ENCODE assay signal across 9 cellular contexts in the genomic region with DNA sequence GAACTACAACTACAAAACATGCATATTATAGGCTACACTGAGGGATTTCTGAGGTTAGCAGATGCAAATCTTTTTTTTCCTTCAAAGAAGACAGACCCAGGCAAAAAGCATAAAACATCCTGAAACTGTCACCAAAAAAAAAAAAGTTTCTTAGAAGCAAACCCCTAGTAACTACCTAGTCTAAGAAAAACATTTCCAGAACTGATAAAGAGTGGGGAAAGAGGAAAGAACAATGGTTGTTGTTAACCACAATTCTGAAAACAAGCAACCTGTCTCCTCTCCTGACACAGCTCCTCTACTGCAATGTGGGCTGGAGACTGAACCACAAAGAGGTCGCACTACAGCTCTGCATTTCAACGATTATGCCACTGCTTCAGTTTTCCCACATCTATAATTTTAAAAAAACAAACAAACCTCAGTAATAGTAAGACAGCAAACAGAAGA.
DNase-seq lines count a peak whose midpoint lies in the region; ATAC-seq, FAIRE-seq and TF ChIP-seq lines count a peak whose summit lies in the region.
"Had no signal": no experiment of that assay in that cellular context is flagged by ENCODE, and none has a peak within 500 bp of the region (broad histone marks: within the 10 kb centered on the region; RNA-seq: fewer than 3 reads in every experiment).

No MANE protein-coding gene starts in this region.

- H3K4me3 Mint-ChIP-seq in central memory CD8-positive, alpha-beta T cell = peak overlapping the region; percentile 47

- peaks cover 27% of the 10 kb centered on the region for H3K4me1 Mint-ChIP-seq in central memory CD8-positive, alpha-beta T cell

- H3K9ac ChIP-seq in MM.1S (ENCODE audit: low read length) = no peak overlapping the region

- H3K4me2 ChIP-seq in MM.1S (ENCODE audit: low read depth, low read length) = peak overlapping the region; percentile 17; the same call in 1 of the 2 replicates

- no peak overlapping the region for H2AFZ ChIP-seq in MM.1S (ENCODE audit: low read length)

- H4K20me1 ChIP-seq in MM.1S (ENCODE audit: insufficient read depth, low read length) = no peaks in the 10 kb centered on the region

- H3K36me3 ChIP-seq in MM.1S (replicated peaks; ENCODE audit: insufficient read depth, low read length) = no peaks in the 10 kb centered on the region

- DNase-seq in GM18507 (ENCODE audit: extremely low spot score, insufficient read length, low read depth) (peak; percentile 38), MM.1S (peak; percentile 79), NCI-H1048 (lab: John Stamatoyannopoulos, UW) (no peak), NCI-H2171 (lab: John Stamatoyannopoulos, UW) (no peak), NCI-H446 (lab: John Stamatoyannopoulos, UW) (no peak), globus pallidus (ENCODE audit: low spot score) (no peak)
- no peak for DNase-seq in central memory CD8-positive, alpha-beta T cell (ENCODE audit: low spot score in 2 of 2)

- H3F3A ChIP-seq in MM.1S (ENCODE audit: insufficient read depth, low read length) = peaks cover 15% of the 10 kb centered on the region

- H3K9me2 ChIP-seq in MM.1S (replicated peaks; ENCODE audit: insufficient read depth, low read length) = no peaks in the 10 kb centered on the region

- H3K4me1 ChIP-seq in MM.1S (ENCODE audit: low read length) = peaks cover 9% of the 10 kb centered on the region; the same call in 1 of the 2 replicates

- ATAC-seq in GM21717 (IDR thresholded peaks at IDR 0.05; ENCODE audit: unreplicated experiment) = peak; percentile 79
- peak; percentile 85 for ATAC-seq in central memory CD8-positive, alpha-beta T cell (replicated peaks; ENCODE audit: extremely low read depth, poor library complexity, severe bottlenecking)

- no peak overlapping the region for H3K4me3 ChIP-seq in MM.1S (ENCODE audit: low read length)

- peak; percentile 88 for FAIRE-seq in GM18507 (lab: Jason Lieb, UNC)

- no peaks in the 10 kb centered on the region for H3K27me3 Mint-ChIP-seq in central memory CD8-positive, alpha-beta T cell
- H3K27me3 Mint-ChIP-seq: IgD-negative memory B cell had no signal

- H3K36me3 Mint-ChIP-seq in central memory CD8-positive, alpha-beta T cell (ENCODE audit: insufficient read depth) = peaks cover 4% of the 10 kb centered on the region
- H3K36me3 Mint-ChIP-seq: IgD-negative memory B cell had no signal

- H3K9me3 Mint-ChIP-seq in central memory CD8-positive, alpha-beta T cell = no peaks in the 10 kb centered on the region
- H3K9me3 Mint-ChIP-seq: IgD-negative memory B cell had no signal

- H3K79me2 ChIP-seq in MM.1S (ENCODE audit: low read length) = no peaks in the 10 kb centered on the region

- H3K27ac Mint-ChIP-seq in central memory CD8-positive, alpha-beta T cell (ENCODE audit: low read depth) = peak overlapping the region; percentile 71

- no peaks in the 10 kb centered on the region for H3K9me3 ChIP-seq in MM.1S (replicated peaks; ENCODE audit: insufficient read depth, low read length)

- peak overlapping the region; percentile 33; the same call in 1 of the 2 replicates for H3K27ac ChIP-seq in MM.1S (ENCODE audit: low read length)

- H3K27me3 ChIP-seq in MM.1S (replicated peaks; ENCODE audit: insufficient read depth, low read length) = no peaks in the 10 kb centered on the region

- peak; percentile 16 for TF ChIP-seq CTCF in MM.1S (IDR thresholded peaks at IDR 0.05; ENCODE audit: low read length)

Comparison
In these comparisons a context has a peak if more than half of its experiments do, and no peak if none do; other contexts are left out.
1. DNase-seq: peak in GM18507 (single experiment) and MM.1S (single experiment); none in central memory CD8-positive, alpha-beta T cell (0 of 2), NCI-H1048 (single experiment), NCI-H2171 (single experiment), NCI-H446 (0 of 2) and globus pallidus (single experiment).